Comparison of ENCODE assay signal across 1 cellular context in genomic region chr3:70000563-70001081, GRCh38.
TF ChIP-seq lines count a peak whose summit lies in the region.

No MANE protein-coding gene starts in this region.

TF ChIP-seq in K562, 482 proteins besides CTCF, POLR2A, EP300 and RAD21 (continued from another document):
- TF ChIP-seq, protein P1, sequence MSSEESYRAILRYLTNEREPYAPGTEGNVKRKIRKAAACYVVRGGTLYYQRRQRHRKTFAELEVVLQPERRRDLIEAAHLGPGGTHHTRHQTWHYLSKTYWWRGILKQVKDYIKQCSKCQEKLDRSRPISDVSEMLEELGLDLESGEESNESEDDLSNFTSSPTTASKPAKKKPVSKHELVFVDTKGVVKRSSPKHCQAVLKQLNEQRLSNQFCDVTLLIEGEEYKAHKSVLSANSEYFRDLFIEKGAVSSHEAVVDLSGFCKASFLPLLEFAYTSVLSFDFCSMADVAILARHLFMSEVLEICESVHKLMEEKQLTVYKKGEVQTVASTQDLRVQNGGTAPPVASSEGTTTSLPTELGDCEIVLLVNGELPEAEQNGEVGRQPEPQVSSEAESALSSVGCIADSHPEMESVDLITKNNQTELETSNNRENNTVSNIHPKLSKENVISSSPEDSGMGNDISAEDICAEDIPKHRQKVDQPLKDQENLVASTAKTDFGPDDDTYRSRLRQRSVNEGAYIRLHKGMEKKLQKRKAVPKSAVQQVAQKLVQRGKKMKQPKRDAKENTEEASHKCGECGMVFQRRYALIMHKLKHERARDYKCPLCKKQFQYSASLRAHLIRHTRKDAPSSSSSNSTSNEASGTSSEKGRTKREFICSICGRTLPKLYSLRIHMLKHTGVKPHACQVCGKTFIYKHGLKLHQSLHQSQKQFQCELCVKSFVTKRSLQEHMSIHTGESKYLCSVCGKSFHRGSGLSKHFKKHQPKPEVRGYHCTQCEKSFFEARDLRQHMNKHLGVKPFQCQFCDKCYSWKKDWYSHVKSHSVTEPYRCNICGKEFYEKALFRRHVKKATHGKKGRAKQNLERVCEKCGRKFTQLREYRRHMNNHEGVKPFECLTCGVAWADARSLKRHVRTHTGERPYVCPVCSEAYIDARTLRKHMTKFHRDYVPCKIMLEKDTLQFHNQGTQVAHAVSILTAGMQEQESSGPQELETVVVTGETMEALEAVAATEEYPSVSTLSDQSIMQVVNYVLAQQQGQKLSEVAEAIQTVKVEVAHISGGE (CRISPR knock-in tag; IDR thresholded peaks at IDR 0.05), result no peak
- TF ChIP-seq ZNF717 (CRISPR knock-in tag; IDR thresholded peaks at IDR 0.05) (no peak), TAF1 (IDR thresholded peaks at IDR 0.05; ENCODE audit: control insufficient read depth, extremely low read depth, insufficient read depth, low read length, severe bottlenecking) (no peak), PRMT5 (CRISPR knock-in tag; IDR thresholded peaks at IDR 0.05) (no peak), MITF (IDR thresholded peaks at IDR 0.05) (no peak), MYC (IDR thresholded peaks at IDR 0.05; ENCODE audit: low read depth, low read length) (peak; percentile 21; the same call in 1 of the 2 replicates), MYC (CRISPR knock-in tag; IDR thresholded peaks at IDR 0.05; ENCODE audit: borderline replicate concordance, low read depth) (no peak), KDM5B (IDR thresholded peaks at IDR 0.05; ENCODE audit: insufficient replicate concordance, low read depth, low read length) (no peak), SRSF1 (IDR thresholded peaks at IDR 0.05; ENCODE audit: low read depth, low read length) (no peak), CREM (IDR thresholded peaks at IDR 0.05; ENCODE audit: low read depth) (no peak), FOSL1 (tag; conservative IDR thresholded peaks at IDR 0.05) (no peak), SOX6 (IDR thresholded peaks at IDR 0.05) (peak; percentile 34; the same call in 1 of the 2 replicates)
- TF ChIP-seq, protein P2, sequence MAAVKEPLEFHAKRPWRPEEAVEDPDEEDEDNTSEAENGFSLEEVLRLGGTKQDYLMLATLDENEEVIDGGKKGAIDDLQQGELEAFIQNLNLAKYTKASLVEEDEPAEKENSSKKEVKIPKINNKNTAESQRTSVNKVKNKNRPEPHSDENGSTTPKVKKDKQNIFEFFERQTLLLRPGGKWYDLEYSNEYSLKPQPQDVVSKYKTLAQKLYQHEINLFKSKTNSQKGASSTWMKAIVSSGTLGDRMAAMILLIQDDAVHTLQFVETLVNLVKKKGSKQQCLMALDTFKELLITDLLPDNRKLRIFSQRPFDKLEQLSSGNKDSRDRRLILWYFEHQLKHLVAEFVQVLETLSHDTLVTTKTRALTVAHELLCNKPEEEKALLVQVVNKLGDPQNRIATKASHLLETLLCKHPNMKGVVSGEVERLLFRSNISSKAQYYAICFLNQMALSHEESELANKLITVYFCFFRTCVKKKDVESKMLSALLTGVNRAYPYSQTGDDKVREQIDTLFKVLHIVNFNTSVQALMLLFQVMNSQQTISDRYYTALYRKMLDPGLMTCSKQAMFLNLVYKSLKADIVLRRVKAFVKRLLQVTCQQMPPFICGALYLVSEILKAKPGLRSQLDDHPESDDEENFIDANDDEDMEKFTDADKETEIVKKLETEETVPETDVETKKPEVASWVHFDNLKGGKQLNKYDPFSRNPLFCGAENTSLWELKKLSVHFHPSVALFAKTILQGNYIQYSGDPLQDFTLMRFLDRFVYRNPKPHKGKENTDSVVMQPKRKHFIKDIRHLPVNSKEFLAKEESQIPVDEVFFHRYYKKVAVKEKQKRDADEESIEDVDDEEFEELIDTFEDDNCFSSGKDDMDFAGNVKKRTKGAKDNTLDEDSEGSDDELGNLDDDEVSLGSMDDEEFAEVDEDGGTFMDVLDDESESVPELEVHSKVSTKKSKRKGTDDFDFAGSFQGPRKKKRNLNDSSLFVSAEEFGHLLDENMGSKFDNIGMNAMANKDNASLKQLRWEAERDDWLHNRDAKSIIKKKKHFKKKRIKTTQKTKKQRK (IDR thresholded peaks at IDR 0.05; ENCODE audit: borderline replicate concordance, low read depth, low read length), result no peak
- TF ChIP-seq, protein P3, sequence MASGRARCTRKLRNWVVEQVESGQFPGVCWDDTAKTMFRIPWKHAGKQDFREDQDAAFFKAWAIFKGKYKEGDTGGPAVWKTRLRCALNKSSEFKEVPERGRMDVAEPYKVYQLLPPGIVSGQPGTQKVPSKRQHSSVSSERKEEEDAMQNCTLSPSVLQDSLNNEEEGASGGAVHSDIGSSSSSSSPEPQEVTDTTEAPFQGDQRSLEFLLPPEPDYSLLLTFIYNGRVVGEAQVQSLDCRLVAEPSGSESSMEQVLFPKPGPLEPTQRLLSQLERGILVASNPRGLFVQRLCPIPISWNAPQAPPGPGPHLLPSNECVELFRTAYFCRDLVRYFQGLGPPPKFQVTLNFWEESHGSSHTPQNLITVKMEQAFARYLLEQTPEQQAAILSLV (tag; IDR thresholded peaks at IDR 0.05), result no peak
